In genomic region chr17:45388604-45389325, GRCh38 we compare ENCODE assay signal across 18 cellular contexts. TPM values are rescaled to one million over a fixed set of nuclear protein-coding genes. Genes with fewer than 3 reads are reported as not detected.
A peak's percentile ranks its signal among the peaks of the same experiment; 100 is the strongest.
DNase-seq lines count a peak whose midpoint lies in the region; ATAC-seq lines count a peak whose summit lies in the region.
"Had no signal": no experiment of that assay in that cellular context is flagged by ENCODE, and none has a peak within 500 bp of the region (broad histone marks: within the 10 kb centered on the region; RNA-seq: fewer than 3 reads in every experiment).

No MANE protein-coding gene starts in this region.

- H3K4me3 ChIP-seq in aorta (ENCODE audit: low read length in 2 of 2): no peak overlapping the region
- H3K4me3 ChIP-seq: colonic mucosa, skin epidermis had no signal

- no peak overlapping the region for H3K4me3 Mint-ChIP-seq in central memory CD8-positive, alpha-beta T cell
- H3K4me3 Mint-ChIP-seq: CD4-positive, CD25-positive, alpha-beta regulatory T cell; stimulated activated naive CD8-positive, alpha-beta T cell treated with anti-CD3 and anti-CD28 coated beads, Interleukin-15, Interleukin-2, amounts not matched to agents 100 ng/mL and 50 ng/mL, for 24 hours; T-cell had no signal

- peaks cover 29% of the 10 kb centered on the region for H3K27me3 Mint-ChIP-seq in central memory CD8-positive, alpha-beta T cell
- H3K27me3 Mint-ChIP-seq: stimulated activated naive CD8-positive, alpha-beta T cell treated with anti-CD3 and anti-CD28 coated beads, Interleukin-15, Interleukin-2, amounts not matched to agents 100 ng/mL and 50 ng/mL, for 24 hours had no signal

- H3K36me3 ChIP-seq in aorta (ENCODE audit: control insufficient read depth in 1 of 2, insufficient read depth in 2 of 2, low read length in 1 of 2): no peaks in the 10 kb centered on the region
- H3K36me3 ChIP-seq: colonic mucosa had no signal

- no peak for ATAC-seq in central memory CD8-positive, alpha-beta T cell (replicated peaks; ENCODE audit: extremely low read depth, poor library complexity, severe bottlenecking)
- ATAC-seq in HG02938 (IDR thresholded peaks at IDR 0.05; ENCODE audit: unreplicated experiment) (no peak), aorta (ENCODE audit: low FRiP score) (no peak)
- ATAC-seq: activated CD4-positive, CD25-positive, alpha-beta regulatory T cell treated with anti-CD3 and anti-CD28 coated beads, Interleukin-2, amount 50 U/mL, for 24 hours had no signal

- H3K4me1 ChIP-seq in aorta (ENCODE audit: control insufficient read depth in 1 of 2, insufficient read depth in 2 of 2, low read length in 2 of 2): no peaks in the 10 kb centered on the region
- H3K4me1 ChIP-seq: colonic mucosa had no signal

- intact Hi-C loops in aorta (cut with DNase I): loop anchor here in 1 of 2 donors (10.0 kb wide), 1 partner anchor 46 kb away; the partner anchor contains the start of gene ARHGAP27

- peaks cover 15% of the 10 kb centered on the region for H3K4me1 Mint-ChIP-seq in central memory CD8-positive, alpha-beta T cell

- H3K36me3 Mint-ChIP-seq in central memory CD8-positive, alpha-beta T cell (ENCODE audit: insufficient read depth): peaks cover 6% of the 10 kb centered on the region
- H3K36me3 Mint-ChIP-seq: CD4-positive, CD25-positive, alpha-beta regulatory T cell had no signal

- H3K27me3 ChIP-seq in aorta (ENCODE audit: control insufficient read depth in 1 of 2, insufficient read depth in 2 of 2, low read length in 1 of 2): no peaks in the 10 kb centered on the region
- H3K27me3 ChIP-seq: colonic mucosa had no signal

- H3K9me3 ChIP-seq in aorta (ENCODE audit: control insufficient read depth, low read length): no peaks in the 10 kb centered on the region
- H3K9me3 ChIP-seq: colonic mucosa had no signal

- DNase-seq in EL (peak; percentile 68), LHCN-M2 (ENCODE audit: low read depth) (peak; percentile 53), non-pigmented ciliary epithelial cell (ENCODE audit: low read depth) (peak; percentile 18), aorta (no peak)
- no peak for DNase-seq in central memory CD8-positive, alpha-beta T cell (ENCODE audit: low spot score in 2 of 2)
- no peak for DNase-seq in activated CD8-positive, alpha-beta memory T cell treated with anti-CD3 and anti-CD28 coated beads, Interleukin-2, amount 50 U/mL, for 48 hours
- DNase-seq: colonic mucosa, DMS79 treated with DMSO at 0.1 percent for 48 hours, erythroblast, hippocampal formation, NCI-H187 treated with DMSO at 0.1 percent for 48 hours, RPMI8226, T-cell had no signal

- H3K27ac Mint-ChIP-seq in central memory CD8-positive, alpha-beta T cell (ENCODE audit: low read depth): peak overlapping the region; percentile 10
- H3K27ac Mint-ChIP-seq: stimulated activated naive CD8-positive, alpha-beta T cell treated with anti-CD3 and anti-CD28 coated beads, Interleukin-15, Interleukin-2, amounts not matched to agents 100 ng/mL and 50 ng/mL, for 24 hours had no signal

- H3K27ac ChIP-seq in aorta (ENCODE audit: low read depth in 1 of 2, low read length in 2 of 2): no peak overlapping the region
- H3K27ac ChIP-seq: colonic mucosa, skin epidermis had no signal

- 71 to 76% methylated on average over 10 of the region's 10 CpGs for WGBS in aorta, 2 donors

- no peaks in the 10 kb centered on the region for H3K9me3 Mint-ChIP-seq in central memory CD8-positive, alpha-beta T cell
- H3K9me3 Mint-ChIP-seq: stimulated activated naive CD8-positive, alpha-beta T cell treated with anti-CD3 and anti-CD28 coated beads, Interleukin-15, Interleukin-2, amounts not matched to agents 100 ng/mL and 50 ng/mL, for 24 hours; T-cell had no signal

RNA-seq across cellular contexts. Expression of gene ARHGAP27, which starts 43.9 kb away (rescaled TPM):
- total RNA-seq in LHCN-M2 (2014; rRNA removed): 0.83 and 3.0 TPM in 2 replicates
- 1.9 TPM for polyA plus RNA-seq in LHCN-M2 (2012)
- 10 to 100 TPM; 17.8 to 41.0 TPM for total RNA-seq in aorta
- 1 to 10 TPM; 5.4 to 9.4 TPM for polyA plus RNA-seq in aorta

Comparison
In these comparisons a context has a peak if more than half of its experiments do, and no peak if none do; other contexts are left out.
1. DNase-seq: peak in EL (single experiment), LHCN-M2 (single experiment) and non-pigmented ciliary epithelial cell (single experiment); none in central memory CD8-positive, alpha-beta T cell (0 of 2), activated CD8-positive, alpha-beta memory T cell treated with anti-CD3 and anti-CD28 coated beads, Interleukin-2, amount 50 U/mL, for 48 hours (single experiment) and aorta (0 of 2).